8 cellular contexts compared by ENCODE assay signal in the genomic region with DNA sequence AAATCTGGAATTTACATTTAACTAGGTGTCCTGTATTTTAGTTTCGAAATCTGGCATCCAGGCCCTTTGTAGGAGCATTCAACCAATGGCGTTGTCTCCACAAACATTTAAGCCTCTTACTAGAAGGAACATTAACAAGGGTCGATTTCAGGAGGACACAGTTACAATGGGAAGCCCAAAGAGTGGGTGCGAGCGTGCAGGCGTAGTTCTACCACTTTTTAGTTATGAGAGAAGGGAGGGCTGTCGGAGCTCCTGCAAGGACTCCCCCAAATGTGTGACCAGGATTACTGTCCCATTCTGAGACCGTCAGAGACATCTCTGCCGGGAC. TPM values are rescaled to one million over a fixed set of nuclear protein-coding genes. Genes with fewer than 3 reads are reported as not detected.
A peak's percentile ranks its signal among the peaks of the same experiment; 100 is the strongest.
DNase-seq lines count a peak whose midpoint lies in the region; ATAC-seq, FAIRE-seq and TF ChIP-seq lines count a peak whose summit lies in the region.

No MANE protein-coding gene starts in this region.

- CTCF ChIA-PET in GM12878 (lab: Yijun Ruan, JAX) = interaction anchor here (0.7 to 5.5 kb wide), 9 partner anchors 10 to 255 kb away, joined by 3 to 58 read pairs (median 3); partner anchors contain the start of gene DAD1
- CTCF ChIA-PET in HepG2 (lab: Yijun Ruan, JAX; ENCODE audit: low intra/inter-chr PET ratio, low total read pairs) = interaction anchor here (1.5 to 1.9 kb wide), 3 partner anchors 9 to 46 kb away, joined by 3 to 8 read pairs (median 4); no protein-coding TSS in a partner anchor

- no peak for TF ChIP-seq RAD21 in GM12878 (IDR thresholded peaks at IDR 0.05; ENCODE audit: insufficient read depth, low read depth, low read length)
- TF ChIP-seq RAD21 in HepG2 (CRISPR knock-in tag; IDR thresholded peaks at IDR 0.05) = no peak

- DNase-seq in GM12878 (ENCODE audit: low read depth, low spot score) (no peak), HepG2 (ENCODE audit: low spot score) (no peak), tibial nerve (ENCODE audit: low spot score in 2 of 2) (no peak), inferior parietal cortex (ENCODE audit: extremely low spot score) (no peak), GM19238 (ENCODE audit: insufficient read length, low spot score) (no peak), NCI-H2107 (lab: John Stamatoyannopoulos, UW) (no peak)

- in situ Hi-C loops in GM12878 (cut with MboI) = no loop called here
- in situ Hi-C loops in HepG2 (cut with HindIII; ENCODE audit: extremely low pct_ligation_motif_present, low pct_unique_long_range_greater_than_20kb) = loop anchor here (25.0 kb wide), 1 partner anchor 1515 kb away; the partner anchor contains the start of genes DCAF11 and NRL

- H3K27ac ChIP-seq in GM12878 (ENCODE audit: control insufficient read depth, insufficient read depth) (no peak overlapping the region), HepG2 (ENCODE audit: extremely low read length, insufficient read depth, low read length) (peak overlapping the region; percentile 73), tibial nerve (peak overlapping the region; percentile 81 to 95 (median 88))

- TF ChIP-seq POLR2A in GM18505 (IDR thresholded peaks at IDR 0.05; ENCODE audit: borderline replicate concordance, extremely low read depth, insufficient read depth, insufficient read length) (no peak), GM12878 (IDR thresholded peaks at IDR 0.05; ENCODE audit: low read depth, low read length) (no peak), HepG2 (IDR thresholded peaks at IDR 0.05; ENCODE audit: insufficient read depth in 1 of 2, low read depth in 2 of 2, low read length in 2 of 2) (no peak), tibial nerve (IDR thresholded peaks at IDR 0.05) (no peak)

- BruUV-seq in GM12878 (replicated peaks; lab: Mats Ljungman, UMichigan) = no TSS peak
- no TSS peak for BruUV-seq in HepG2 (replicated peaks; lab: Mats Ljungman, UMichigan)

- intact Hi-C loops in GM12878 (cut with micrococcal nuclease; ENCODE audit: unreplicated experiment) = no loop called here
- intact Hi-C loops in HepG2 (cut with micrococcal nuclease; ENCODE audit: unreplicated experiment) = loop anchor here (1.0 to 5.0 kb wide), 4 partner anchors 8 to 410 kb away; partner anchors contain the start of genes DAD1 and OR6J1

- H3K27me3 ChIP-seq in GM12878 (replicated peaks in 1 of 2; ENCODE audit: control insufficient read depth in 2 of 2, insufficient read depth in 2 of 2, low read length in 1 of 2) (no peaks in the 10 kb centered on the region; a peak in 1 of 4 replicates), HepG2 (ENCODE audit: control insufficient read depth in 1 of 2, insufficient read depth in 2 of 2, low read length in 2 of 2) (peaks cover 0 to 19% of the 10 kb centered on the region in 2 experiments; a peak in 2 of 5 replicates), tibial nerve (no peaks in the 10 kb centered on the region)

- FAIRE-seq in GM12878 (lab: Jason Lieb, UNC) (no peak), HepG2 (lab: Jason Lieb, UNC) (peak; percentile 4)

- TF ChIP-seq CTCF in GM12878 (IDR thresholded peaks at IDR 0.05 in 2 of 3, conservative IDR thresholded peaks at IDR 0.05 in 1 of 3; ENCODE audit: control insufficient read depth in 2 of 3, extremely low read depth in 1 of 3, insufficient read depth in 1 of 3, low read depth in 3 of 3, low read length in 3 of 3) = no peak
- no peak for TF ChIP-seq CTCF in HepG2 (CRISPR knock-in tag; IDR thresholded peaks at IDR 0.05)
- TF ChIP-seq CTCF in tibial nerve (IDR thresholded peaks at IDR 0.05) = no peak

- peak overlapping the region; percentile 97 for H2AFZ ChIP-seq in GM12878 (ENCODE audit: control insufficient read depth, low read depth, low read length)
- peak overlapping the region; percentile 94 for H2AFZ ChIP-seq in HepG2 (ENCODE audit: low read length)

- TF ChIP-seq EP300 in GM12878 (IDR thresholded peaks at IDR 0.05; ENCODE audit: borderline replicate concordance in 1 of 2, control insufficient read depth in 1 of 2, low read depth in 2 of 2, low read length in 2 of 2) (no peak), HepG2 (IDR thresholded peaks at IDR 0.05; ENCODE audit: low read depth in 2 of 2, low read length in 2 of 2) (no peak), HepG2 (CRISPR knock-in tag; IDR thresholded peaks at IDR 0.05; ENCODE audit: borderline replicate concordance) (no peak), tibial nerve (IDR thresholded peaks at IDR 0.05) (no peak)

- SMC1A ChIA-PET in GM12878 (lab: Charles Lee; ENCODE audit: uncharacterized antibody, unreplicated experiment) = interaction anchor here (0.6 to 7.4 kb wide), 4 partner anchors 10 to 168 kb away, joined by 3 to 72 read pairs (median 4); partner anchors contain the start of genes DAD1 and OXA1L

- H3K36me3 ChIP-seq in GM12878 (ENCODE audit: control insufficient read depth in 2 of 2, insufficient read depth in 2 of 2, low read length in 1 of 2) (peaks cover 0 to 2% of the 10 kb centered on the region in 2 experiments; a peak in 2 of 4 replicates), HepG2 (replicated peaks in 1 of 2; ENCODE audit: control insufficient read depth in 1 of 2, insufficient read depth in 2 of 2, low read length in 2 of 2) (peaks cover 7 to 14% of the 10 kb centered on the region in 2 experiments), tibial nerve (peaks cover 0 to 14% (median 7%) of the 10 kb centered on the region in 3 donors)

- H4K20me1 ChIP-seq in GM12878 (ENCODE audit: control insufficient read depth, insufficient read depth) = no peaks in the 10 kb centered on the region
- H4K20me1 ChIP-seq in HepG2 (ENCODE audit: insufficient read depth, low read length) = no peaks in the 10 kb centered on the region

- RAD21 ChIA-PET in GM12878 (lab: Charles Lee; ENCODE audit: unreplicated experiment) = interaction anchor here (0.9 to 5.7 kb wide), 8 partner anchors 9 to 257 kb away, joined by 3 to 53 read pairs (median 8); partner anchors contain the start of gene DAD1

- H3K9me3 ChIP-seq in GM12878 (replicated peaks; ENCODE audit: control insufficient read depth, insufficient read depth, low read length) = no peaks in the 10 kb centered on the region
- H3K9me3 ChIP-seq in HepG2 (ENCODE audit: low read length) = no peaks in the 10 kb centered on the region
- H3K9me3 ChIP-seq in tibial nerve = no peaks in the 10 kb centered on the region

- ATAC-seq in GM18505 (IDR thresholded peaks at IDR 0.05; ENCODE audit: unreplicated experiment) (peak; percentile 24), HG03066 (IDR thresholded peaks at IDR 0.05; ENCODE audit: low read depth, unreplicated experiment) (peak; percentile 24), GM12878 (peak; percentile 21), HepG2 (peak; percentile 40; the same call in 2 of the 3 replicates)

- WGBS in GM12878 (ENCODE audit: insufficient coverage, insufficient replicate concordance, low lambda C conversion rate, missing lambda C conversion rate) = 6% methylated on average over 9 of the region's 9 CpGs
- 1% methylated on average over 9 of the region's 9 CpGs for WGBS in HepG2 (ENCODE audit: low lambda C conversion rate)
- 12 to 15% methylated on average over 9 of the region's 9 CpGs for WGBS in tibial nerve, 2 donors

- POLR2A ChIA-PET in GM12878 (lab: Charles Lee) (interaction anchor here (0.6 to 6.0 kb wide), 4 partner anchors 10 to 226 kb away, joined by 3 to 91 read pairs (median 3); partner anchors contain the start of genes DAD1 and OXA1L), HepG2 (lab: Yijun Ruan, JAX) (interaction anchor here (0.9 to 4.9 kb wide), 16 partner anchors 8 to 409 kb away, joined by 3 to 139 read pairs (median 6); partner anchors contain the start of genes AJUBA, DAD1 and OXA1L)

- H3K4me1 ChIP-seq in GM12878 (ENCODE audit: control insufficient read depth, insufficient read depth, low read length) (peaks cover 19% of the 10 kb centered on the region), HepG2 (ENCODE audit: insufficient read depth, low read length) (peaks cover 34% of the 10 kb centered on the region), tibial nerve (peaks cover 3 to 32% (median 12%) of the 10 kb centered on the region in 4 donors)

- peak overlapping the region; percentile 98 for H3K4me2 ChIP-seq in GM12878 (ENCODE audit: control insufficient read depth, insufficient read depth)
- H3K4me2 ChIP-seq in HepG2 (ENCODE audit: low read depth, low read length) = peak overlapping the region; percentile 94

- H3K9ac ChIP-seq in GM12878 (ENCODE audit: control insufficient read depth, insufficient read depth, low read length) (peak overlapping the region; percentile 77; the same call in 1 of the 2 replicates), HepG2 (ENCODE audit: insufficient read depth, low read depth, low read length) (peak overlapping the region; percentile 78)

- H3K79me2 ChIP-seq in GM12878 (ENCODE audit: control insufficient read depth, insufficient read depth, low read length) = no peaks in the 10 kb centered on the region
- peaks cover 11% of the 10 kb centered on the region for H3K79me2 ChIP-seq in HepG2 (ENCODE audit: insufficient read depth, low read length)

- H3K4me3 ChIP-seq in GM12878 (peak overlapping the region; percentile 94), HepG2 (replicated peaks in 1 of 3; ENCODE audit: insufficient read depth in 1 of 3, low read depth in 2 of 3, low read length in 3 of 3) (peak overlapping the region; percentile 76 to 94 (median 82)), tibial nerve (peak overlapping the region; percentile 66 to 81 (median 73))

RNA-seq across cellular contexts. Expression of gene ABHD4, which starts 0.4 kb away (rescaled TPM):
- total RNA-seq in GM12878 (2013; cell fraction: nucleolus; rRNA removed) = 21.4 and 23.0 TPM in 2 replicates
- total RNA-seq in GM12878 (2014; rRNA removed) (4.7 and 5.6 TPM in 2 replicates), GM12878 (2014; rRNA removed; fragmentation: Illumina TruSeq; extraction: Trizol) (4.7 and 5.4 TPM in 2 replicates), GM12878 (2021) (10.2 and 15.1 TPM in 2 replicates), HepG2 (2016; rRNA removed; fragmentation: Illumina TruSeq; extraction: Trizol) (16.1 and 22.8 TPM in 2 replicates), tibial nerve (10 to 100 TPM; 16.1 to 42.4 (median 31.9) TPM)
- polyA plus RNA-seq in GM12878 (2011; ENCODE audit: low read depth) = 10.5 TPM
- polyA plus RNA-seq in GM12878 (2011; rRNA removed) (17.4 and 28.7 TPM in 2 replicates), GM12878 (2014; fragmentation: Illumina TruSeq; extraction: Trizol) (10.6 and 12.9 TPM in 2 replicates), GM12878 (2014; fragmentation: Nextera tagmentation; extraction: Ambion mirVana) (1 to 10 TPM; 7.7 to 7.9 TPM), GM12878 (2014; rRNA removed) (10.5 and 11.5 TPM in 2 replicates), GM12878 (2016; fragmentation: Nextera tagmentation; extraction: Ambion mirVana) (10 to 100 TPM; 12.6 to 14.3 TPM), HepG2 (2011; rRNA removed) (47.5 and 48.1 TPM in 2 replicates)
- 33.7 and 34.0 TPM in 2 replicates for polyA plus RNA-seq in GM12878 (2011; cell fraction: cytosol; rRNA removed)
- polyA plus RNA-seq in GM12878 (2011; cell fraction: nucleus; rRNA removed) = 19.1 and 31.7 TPM in 2 replicates
- polyA plus RNA-seq in GM12878 (2012) = 10.8 and 15.4 TPM in 2 replicates
- 25.3 and 34.6 TPM in 2 replicates for polyA minus RNA-seq in GM12878 (2011; rRNA and poly(A)+ RNA removed)
- polyA minus RNA-seq in GM12878 (2011; cell fraction: cytosol; rRNA and poly(A)+ RNA removed) = 6.5 and 7.5 TPM in 2 replicates
- 11.6 and 12.0 TPM in 2 replicates for polyA minus RNA-seq in GM12878 (2011; cell fraction: nucleus; rRNA and poly(A)+ RNA removed)
- total RNA-seq in HepG2 (2016; cell fraction: cytosol; rRNA removed; fragmentation: Illumina TruSeq; extraction: Trizol; ENCODE audit: low read depth) = 1.9 and 2.6 TPM in 2 replicates
- total RNA-seq in HepG2 (2016; cell fraction: insoluble cytoplasmic fraction; rRNA removed; fragmentation: Illumina TruSeq; extraction: Trizol) = 13.5 and 23.6 TPM in 2 replicates
- 5.5 and 6.1 TPM in 2 replicates for total RNA-seq in HepG2 (2016; cell fraction: membrane; rRNA removed; fragmentation: Illumina TruSeq; extraction: Trizol)
- 15.3 and 18.4 TPM in 2 replicates for total RNA-seq in HepG2 (2016; cell fraction: nucleus; rRNA removed; fragmentation: Illumina TruSeq; extraction: Trizol)
- polyA plus RNA-seq in HepG2 (2011; cell fraction: cytosol; rRNA removed) = 40.5 and 42.2 TPM in 2 replicates
- polyA plus RNA-seq in HepG2 (2011; cell fraction: nucleus; rRNA removed) = 28.4 and 31.8 TPM in 2 replicates
- 28.4 and 31.9 TPM in 2 replicates for polyA plus RNA-seq in HepG2 (2012)
- 4.3 and 5.4 TPM in 2 replicates for polyA plus RNA-seq in HepG2 (2016; cell fraction: cytosol; fragmentation: Illumina TruSeq; extraction: Trizol; ENCODE audit: low read depth)
- polyA plus RNA-seq in HepG2 (2016; cell fraction: insoluble cytoplasmic fraction; fragmentation: Illumina TruSeq; extraction: Trizol; ENCODE audit: low read depth) = 31.7 and 36.0 TPM in 2 replicates
- polyA plus RNA-seq in HepG2 (2016; cell fraction: membrane; fragmentation: Illumina TruSeq; extraction: Trizol; ENCODE audit: low read depth) = 10.4 and 12.8 TPM in 2 replicates
- 27.4 and 28.0 TPM in 2 replicates for polyA plus RNA-seq in HepG2 (2016; cell fraction: nucleus; fragmentation: Illumina TruSeq; extraction: Trizol; ENCODE audit: insufficient read depth, low read depth)
- 45.6 and 63.5 TPM in 2 replicates for polyA minus RNA-seq in HepG2 (2011; rRNA and poly(A)+ RNA removed; ENCODE audit: low replicate concordance)
- 14.6 and 19.0 TPM in 2 replicates for polyA minus RNA-seq in HepG2 (2011; cell fraction: cytosol; rRNA and poly(A)+ RNA removed)
- polyA minus RNA-seq in HepG2 (2011; cell fraction: nucleus; rRNA and poly(A)+ RNA removed) = 26.9 and 36.6 TPM in 2 replicates

RNA-seq across cellular contexts. Expression of gene DAD1, which starts 8.7 kb away (rescaled TPM):
- 77.8 and 78.3 TPM in 2 replicates for total RNA-seq in GM12878 (2013; cell fraction: nucleolus; rRNA removed)
- total RNA-seq in GM12878 (2014; rRNA removed) (248 and 269 TPM in 2 replicates), GM12878 (2014; rRNA removed; fragmentation: Illumina TruSeq; extraction: Trizol) (210 and 218 TPM in 2 replicates), GM12878 (2021) (161 and 169 TPM in 2 replicates), HepG2 (2016; rRNA removed; fragmentation: Illumina TruSeq; extraction: Trizol) (385 and 558 TPM in 2 replicates), tibial nerve (100 to 1,000 TPM; 128 to 254 (median 198) TPM)
- polyA plus RNA-seq in GM12878 (2011; ENCODE audit: low read depth) = 154 TPM
- polyA plus RNA-seq in GM12878 (2011; rRNA removed) (302 and 306 TPM in 2 replicates), GM12878 (2014; fragmentation: Illumina TruSeq; extraction: Trizol) (306 and 315 TPM in 2 replicates), GM12878 (2014; fragmentation: Nextera tagmentation; extraction: Ambion mirVana) (100 to 1,000 TPM; 711 to 920 TPM), GM12878 (2014; rRNA removed) (294 and 324 TPM in 2 replicates), GM12878 (2016; fragmentation: Nextera tagmentation; extraction: Ambion mirVana) (100 to 1,000 TPM; 604 to 609 TPM), HepG2 (2011; rRNA removed) (508 and 626 TPM in 2 replicates)
- polyA plus RNA-seq in GM12878 (2011; cell fraction: cytosol; rRNA removed) = 434 and 580 TPM in 2 replicates
- polyA plus RNA-seq in GM12878 (2011; cell fraction: nucleus; rRNA removed) = 112 and 139 TPM in 2 replicates
- 237 and 253 TPM in 2 replicates for polyA plus RNA-seq in GM12878 (2012)
- 104 and 162 TPM in 2 replicates for polyA minus RNA-seq in GM12878 (2011; rRNA and poly(A)+ RNA removed)
- 33.4 and 47.1 TPM in 2 replicates for polyA minus RNA-seq in GM12878 (2011; cell fraction: cytosol; rRNA and poly(A)+ RNA removed)
- 42.2 and 59.7 TPM in 2 replicates for polyA minus RNA-seq in GM12878 (2011; cell fraction: nucleus; rRNA and poly(A)+ RNA removed)
- total RNA-seq in HepG2 (2016; cell fraction: cytosol; rRNA removed; fragmentation: Illumina TruSeq; extraction: Trizol; ENCODE audit: low read depth) = 148 and 149 TPM in 2 replicates
- total RNA-seq in HepG2 (2016; cell fraction: insoluble cytoplasmic fraction; rRNA removed; fragmentation: Illumina TruSeq; extraction: Trizol) = 449 and 577 TPM in 2 replicates
- 133 and 150 TPM in 2 replicates for total RNA-seq in HepG2 (2016; cell fraction: membrane; rRNA removed; fragmentation: Illumina TruSeq; extraction: Trizol)
- total RNA-seq in HepG2 (2016; cell fraction: nucleus; rRNA removed; fragmentation: Illumina TruSeq; extraction: Trizol) = 382 and 439 TPM in 2 replicates
- 1,110 and 1,232 TPM in 2 replicates for polyA plus RNA-seq in HepG2 (2011; cell fraction: cytosol; rRNA removed)
- polyA plus RNA-seq in HepG2 (2011; cell fraction: nucleus; rRNA removed) = 187 and 222 TPM in 2 replicates
- 327 and 493 TPM in 2 replicates for polyA plus RNA-seq in HepG2 (2012)
- polyA plus RNA-seq in HepG2 (2016; cell fraction: cytosol; fragmentation: Illumina TruSeq; extraction: Trizol; ENCODE audit: low read depth) = 141 and 152 TPM in 2 replicates
- 395 and 434 TPM in 2 replicates for polyA plus RNA-seq in HepG2 (2016; cell fraction: insoluble cytoplasmic fraction; fragmentation: Illumina TruSeq; extraction: Trizol; ENCODE audit: low read depth)
- polyA plus RNA-seq in HepG2 (2016; cell fraction: membrane; fragmentation: Illumina TruSeq; extraction: Trizol; ENCODE audit: low read depth) = 122 and 125 TPM in 2 replicates
- 602 and 624 TPM in 2 replicates for polyA plus RNA-seq in HepG2 (2016; cell fraction: nucleus; fragmentation: Illumina TruSeq; extraction: Trizol; ENCODE audit: insufficient read depth, low read depth)
- 261 and 460 TPM in 2 replicates for polyA minus RNA-seq in HepG2 (2011; rRNA and poly(A)+ RNA removed; ENCODE audit: low replicate concordance)
- 132 TPM in 2 replicates for polyA minus RNA-seq in HepG2 (2011; cell fraction: cytosol; rRNA and poly(A)+ RNA removed)
- polyA minus RNA-seq in HepG2 (2011; cell fraction: nucleus; rRNA and poly(A)+ RNA removed) = 79.2 and 94.7 TPM in 2 replicates

RNA-seq across cellular contexts. Expression of gene OR6J1, which starts 46.4 kb away (rescaled TPM):
- total RNA-seq in GM12878 (2013; cell fraction: nucleolus; rRNA removed) = 0.10 TPM in 1 of 2 replicates, not detected in the other
- not detected in 2 replicates for total RNA-seq in GM12878 (2014; rRNA removed)
- not detected in 2 replicates for total RNA-seq in GM12878 (2014; rRNA removed; fragmentation: Illumina TruSeq; extraction: Trizol)
- not detected in 2 replicates for total RNA-seq in GM12878 (2021)
- not detected for polyA plus RNA-seq in GM12878 (2011; ENCODE audit: low read depth)
- not detected in 2 replicates for polyA plus RNA-seq in GM12878 (2011; rRNA removed)
- not detected in 2 replicates for polyA plus RNA-seq in GM12878 (2011; cell fraction: cytosol; rRNA removed)
- polyA plus RNA-seq in GM12878 (2011; cell fraction: nucleus; rRNA removed) = 0.03 TPM in 1 of 2 replicates, not detected in the other
- polyA plus RNA-seq in GM12878 (2012) = not detected in 2 replicates
- polyA plus RNA-seq in GM12878 (2014; fragmentation: Illumina TruSeq; extraction: Trizol) = not detected in 2 replicates
- polyA plus RNA-seq in GM12878 (2014; fragmentation: Nextera tagmentation; extraction: Ambion mirVana) = not detected
- not detected in 2 replicates for polyA plus RNA-seq in GM12878 (2014; rRNA removed)
- polyA plus RNA-seq in GM12878 (2016; fragmentation: Nextera tagmentation; extraction: Ambion mirVana) = not detected
- 0.10 TPM in 1 of 2 replicates, not detected in the other for polyA minus RNA-seq in GM12878 (2011; rRNA and poly(A)+ RNA removed)
- not detected in 2 replicates for polyA minus RNA-seq in GM12878 (2011; cell fraction: cytosol; rRNA and poly(A)+ RNA removed)
- polyA minus RNA-seq in GM12878 (2011; cell fraction: nucleus; rRNA and poly(A)+ RNA removed) = not detected in 2 replicates
- not detected in 2 replicates for total RNA-seq in HepG2 (2016; rRNA removed; fragmentation: Illumina TruSeq; extraction: Trizol)
- not detected in 2 replicates for total RNA-seq in HepG2 (2016; cell fraction: cytosol; rRNA removed; fragmentation: Illumina TruSeq; extraction: Trizol; ENCODE audit: low read depth)
- total RNA-seq in HepG2 (2016; cell fraction: insoluble cytoplasmic fraction; rRNA removed; fragmentation: Illumina TruSeq; extraction: Trizol) = not detected in 2 replicates
- total RNA-seq in HepG2 (2016; cell fraction: membrane; rRNA removed; fragmentation: Illumina TruSeq; extraction: Trizol) = not detected in 2 replicates
- not detected in 2 replicates for total RNA-seq in HepG2 (2016; cell fraction: nucleus; rRNA removed; fragmentation: Illumina TruSeq; extraction: Trizol)
- not detected in 2 replicates for polyA plus RNA-seq in HepG2 (2011; rRNA removed)
- not detected in 2 replicates for polyA plus RNA-seq in HepG2 (2011; cell fraction: cytosol; rRNA removed)
- polyA plus RNA-seq in HepG2 (2011; cell fraction: nucleus; rRNA removed) = not detected in 2 replicates
- polyA plus RNA-seq in HepG2 (2012) = not detected in 2 replicates
- not detected in 2 replicates for polyA plus RNA-seq in HepG2 (2016; cell fraction: cytosol; fragmentation: Illumina TruSeq; extraction: Trizol; ENCODE audit: low read depth)
- polyA plus RNA-seq in HepG2 (2016; cell fraction: insoluble cytoplasmic fraction; fragmentation: Illumina TruSeq; extraction: Trizol; ENCODE audit: low read depth) = not detected in 2 replicates
- not detected in 2 replicates for polyA plus RNA-seq in HepG2 (2016; cell fraction: membrane; fragmentation: Illumina TruSeq; extraction: Trizol; ENCODE audit: low read depth)
- polyA plus RNA-seq in HepG2 (2016; cell fraction: nucleus; fragmentation: Illumina TruSeq; extraction: Trizol; ENCODE audit: insufficient read depth, low read depth) = not detected in 2 replicates
- not detected in 2 replicates for polyA minus RNA-seq in HepG2 (2011; rRNA and poly(A)+ RNA removed; ENCODE audit: low replicate concordance)
- not detected in 2 replicates for polyA minus RNA-seq in HepG2 (2011; cell fraction: cytosol; rRNA and poly(A)+ RNA removed)
- polyA minus RNA-seq in HepG2 (2011; cell fraction: nucleus; rRNA and poly(A)+ RNA removed) = not detected in 2 replicates
- not detected for total RNA-seq in tibial nerve
